8 cellular contexts compared by ENCODE assay signal in the genomic region with DNA sequence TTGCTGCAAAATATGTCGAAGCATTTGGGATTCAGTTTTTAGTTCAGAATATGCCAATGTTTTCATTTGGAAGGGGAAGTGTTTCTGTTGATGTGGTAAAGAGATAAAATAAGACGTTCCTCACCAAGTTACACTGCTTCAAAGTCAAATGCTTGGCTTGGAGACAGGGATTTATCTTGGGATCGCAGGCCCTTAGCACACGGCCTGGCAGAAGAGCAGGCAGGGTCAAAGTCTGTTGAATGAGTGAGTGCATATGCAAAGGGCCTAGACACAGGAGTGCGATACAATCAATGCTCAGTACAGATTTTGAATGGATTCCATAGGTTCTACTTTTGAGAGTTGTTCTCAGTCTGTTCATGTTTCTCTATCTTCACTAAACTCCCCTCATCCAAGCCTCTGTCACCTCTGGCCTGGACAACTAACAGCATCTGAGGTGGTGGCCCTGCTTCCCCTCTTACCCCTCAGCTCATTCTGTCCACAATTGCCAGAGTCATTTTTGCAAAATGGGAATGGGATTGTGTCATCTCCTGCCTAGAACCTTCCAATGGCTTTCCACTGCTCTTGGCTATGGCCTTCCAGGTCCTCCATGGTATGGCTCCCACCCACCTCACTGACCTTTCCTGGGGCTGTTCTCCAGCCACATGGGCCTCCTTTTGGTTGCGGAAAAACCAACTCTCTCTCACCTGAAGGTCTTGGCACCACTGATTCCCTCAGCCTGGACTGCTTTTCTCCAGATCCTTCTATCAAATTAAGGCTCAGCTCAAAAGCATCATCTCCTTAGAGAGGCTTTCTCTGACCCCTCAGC. TPM values are rescaled to one million over a fixed set of nuclear protein-coding genes. Genes with fewer than 3 reads are reported as not detected.
DNase-seq lines count a peak whose midpoint lies in the region; ATAC-seq and TF ChIP-seq lines count a peak whose summit lies in the region.

No MANE protein-coding gene starts in this region.

- H3K27ac Mint-ChIP-seq in activated naive CD4-positive, alpha-beta T cell treated with anti-CD3 and anti-CD28 coated beads, Interleukin-2, amount 50 U/mL, for 72 hours = peak overlapping the region; percentile 33 to 70

- no peaks in the 10 kb centered on the region for H3K27me3 Mint-ChIP-seq in activated T-cell treated with anti-CD3 and anti-CD28 coated beads, Interleukin-2, amount 50 U/mL, for 4 hours (ENCODE audit: low read depth)

- intact Hi-C loops in left lung (cut with DNase I) (no loop called here), tibial artery (cut with DNase I; ENCODE audit: low total_unique reads) (no loop called here)

- H3K27me3 ChIP-seq in left lung = no peaks in the 10 kb centered on the region
- H3K27me3 ChIP-seq in tibial artery = no peaks in the 10 kb centered on the region

- DNase-seq in activated T-cell treated with anti-CD3 and anti-CD28 coated beads, Interleukin-2, amount 50 U/mL, for 4 hours = no peak
- DNase-seq in activated T-cell treated with anti-CD3 and anti-CD28 coated beads for 4 hours (no peak), left lung (peak in 1 of 2 donors; percentile 17), tibial artery (no peak), middle frontal gyrus (ENCODE audit: extremely low spot score, low spot score) (no peak), NCI-H1417 treated with DMSO at 0.1 percent for 48 hours (lab: John Stamatoyannopoulos, UW) (no peak)
- no peak for DNase-seq in activated naive CD4-positive, alpha-beta T cell treated with anti-CD3 and anti-CD28 coated beads, Interleukin-2, amount 50 U/mL, for 72 hours (ENCODE audit: low spot score in 2 of 2)
- DNase-seq in stimulated activated CD4-positive, alpha-beta T cell treated with anti-CD3 and anti-CD28 coated beads, Interleukin-4, amount 100 ng/mL, for 4 hours = no peak

- no peak for TF ChIP-seq CTCF in left lung (IDR thresholded peaks at IDR 0.05)
- TF ChIP-seq CTCF in tibial artery (IDR thresholded peaks at IDR 0.05) = no peak

- H3K27ac ChIP-seq in left lung (peak overlapping the region; percentile 3 to 75), tibial artery (peak overlapping the region; percentile 87 to 90)

- H3K36me3 ChIP-seq in left lung (no peaks in the 10 kb centered on the region), tibial artery (peaks cover 0 to 2% (median 0%) of the 10 kb centered on the region in 3 donors)

- H3K9me3 ChIP-seq in left lung = no peaks in the 10 kb centered on the region
- no peaks in the 10 kb centered on the region for H3K9me3 ChIP-seq in tibial artery

- no peaks in the 10 kb centered on the region for H3K9me3 Mint-ChIP-seq in activated T-cell treated with anti-CD3 and anti-CD28 coated beads, Interleukin-2, amount 50 U/mL, for 4 hours
- H3K9me3 Mint-ChIP-seq in activated naive CD4-positive, alpha-beta T cell treated with anti-CD3 and anti-CD28 coated beads, Interleukin-2, amount 50 U/mL, for 72 hours = no peaks in the 10 kb centered on the region

- H3K36me3 Mint-ChIP-seq in activated T-cell treated with anti-CD3 and anti-CD28 coated beads, Interleukin-2, amount 50 U/mL, for 4 hours (ENCODE audit: insufficient read depth) = peaks cover 14% of the 10 kb centered on the region
- peaks cover 13 to 23% of the 10 kb centered on the region in 2 donors for H3K36me3 Mint-ChIP-seq in activated naive CD4-positive, alpha-beta T cell treated with anti-CD3 and anti-CD28 coated beads, Interleukin-2, amount 50 U/mL, for 72 hours

- H3K4me1 ChIP-seq in left lung (peaks cover 52 to 92% of the 10 kb centered on the region in 2 donors), tibial artery (peaks cover 0 to 90% (median 79%) of the 10 kb centered on the region in 4 donors)

- peak overlapping the region; percentile 97 for H3K4me3 Mint-ChIP-seq in activated T-cell treated with anti-CD3 and anti-CD28 coated beads, Interleukin-2, amount 50 U/mL, for 4 hours

- no peak for ATAC-seq in activated T-cell treated with anti-CD3 and anti-CD28 coated beads, Interleukin-2, amount 50 U/mL, for 4 hours
- no peak for ATAC-seq in activated naive CD4-positive, alpha-beta T cell treated with anti-CD3 and anti-CD28 coated beads, Interleukin-2, amount 50 U/mL, for 72 hours
- no peak for ATAC-seq in left lung

- peak overlapping the region in 1 of 2 donors; percentile 88 for H3K4me3 ChIP-seq in left lung
- peak overlapping the region; percentile 28 to 95 for H3K4me3 ChIP-seq in tibial artery

- peaks cover 82% of the 10 kb centered on the region for H3K4me1 Mint-ChIP-seq in activated T-cell treated with anti-CD3 and anti-CD28 coated beads, Interleukin-2, amount 50 U/mL, for 4 hours (ENCODE audit: low read depth)

RNA-seq across cellular contexts. Expression of gene DEXI, which starts 3.2 kb away (rescaled TPM):
- total RNA-seq in activated T-cell treated with anti-CD3 and anti-CD28 coated beads, Interleukin-2, amount 50 U/mL, for 4 hours = 10 to 100 TPM; 27.0 to 30.2 (median 29.5) TPM
- 10 to 100 TPM; 17.1 to 30.2 TPM for total RNA-seq in activated naive CD4-positive, alpha-beta T cell treated with anti-CD3 and anti-CD28 coated beads, Interleukin-2, amount 50 U/mL, for 72 hours
- 10 to 100 TPM; 30.2 to 35.8 TPM for total RNA-seq in left lung

RNA-seq across cellular contexts. Expression of gene CLEC16A, which starts 5.3 kb away (rescaled TPM):
- total RNA-seq in activated T-cell treated with anti-CD3 and anti-CD28 coated beads, Interleukin-2, amount 50 U/mL, for 4 hours = 10 to 100 TPM; 25.2 to 26.4 (median 26.3) TPM
- total RNA-seq in activated naive CD4-positive, alpha-beta T cell treated with anti-CD3 and anti-CD28 coated beads, Interleukin-2, amount 50 U/mL, for 72 hours = 10 to 100 TPM; 28.0 to 33.2 TPM
- 10 to 100 TPM; 35.6 to 38.6 TPM for total RNA-seq in left lung
